ENCODE assay signal across 13 cellular contexts in genomic region chr12:29415111-29415510, GRCh38. TPM values are rescaled to one million over a fixed set of nuclear protein-coding genes. Genes with fewer than 3 reads are reported as not detected.
A peak's percentile ranks its signal among the peaks of the same experiment; 100 is the strongest.
DNase-seq lines count a peak whose midpoint lies in the region; ATAC-seq and TF ChIP-seq lines count a peak whose summit lies in the region.
"Had no signal": no experiment of that assay in that cellular context is flagged by ENCODE, and none has a peak within 500 bp of the region (broad histone marks: within the 10 kb centered on the region; RNA-seq: fewer than 3 reads in every experiment).

No MANE protein-coding gene starts in this region.

- TF ChIP-seq EP300 in esophagus muscularis mucosa (IDR thresholded peaks at IDR 0.05), result no peak

- H3K9me3 ChIP-seq in adipocyte (ENCODE audit: control insufficient read depth, low read length) (no peaks in the 10 kb centered on the region), lower lobe of right lung (no peaks in the 10 kb centered on the region), esophagus muscularis mucosa (peaks cover 0 to 4% (median 0%) of the 10 kb centered on the region in 4 donors)

- TF ChIP-seq POLR2A in esophagus muscularis mucosa (IDR thresholded peaks at IDR 0.05; ENCODE audit: low read depth), result no peak

- H3K9ac ChIP-seq in adipocyte (ENCODE audit: low read length), result no peak overlapping the region

- no peaks in the 10 kb centered on the region for H3K27me3 ChIP-seq in adipocyte (replicated peaks; ENCODE audit: control insufficient read depth, insufficient read depth, low read length)
- H3K27me3 ChIP-seq in lower lobe of right lung (ENCODE audit: low read depth), result no peaks in the 10 kb centered on the region
- no peaks in the 10 kb centered on the region for H3K27me3 ChIP-seq in esophagus muscularis mucosa

- H3K4me1 ChIP-seq in adipocyte (ENCODE audit: control insufficient read depth, insufficient read depth, low read length) (peaks cover 12% of the 10 kb centered on the region), lower lobe of right lung (no peaks in the 10 kb centered on the region), esophagus muscularis mucosa (no peaks in the 10 kb centered on the region)

- peak; percentile 66 for DNase-seq in adipocyte (ENCODE audit: low read depth)
- peak; percentile 11 for DNase-seq in choroid plexus epithelial cell (ENCODE audit: low read depth)
- DNase-seq in fibroblast of the aortic adventitia (ENCODE audit: low read depth), result peak; percentile 51
- DNase-seq in activated CD8-positive, alpha-beta memory T cell treated with anti-CD3 and anti-CD28 coated beads, Interleukin-2, amount 50 U/mL, for 4 hours, result no peak
- DNase-seq in lower lobe of right lung, result no peak
- DNase-seq in esophagus muscularis mucosa (ENCODE audit: extremely low spot score), result no peak
- DNase-seq in SKM-1 (lab: John Stamatoyannopoulos, UW; ENCODE audit: unreplicated experiment), result no peak
- DNase-seq: C1 segment of cervical spinal cord; Calu3; CD4-positive, alpha-beta T cell; DMS 273 treated with DMSO at 0.1 percent for 48 hours had no signal

- H3K4me3 ChIP-seq in adipocyte (ENCODE audit: low read length) (no peak overlapping the region), choroid plexus epithelial cell (ENCODE audit: low read depth, low read length) (no peak overlapping the region), fibroblast of the aortic adventitia (ENCODE audit: low read depth, low read length) (no peak overlapping the region), lower lobe of right lung (no peak overlapping the region), esophagus muscularis mucosa (no peak overlapping the region)

- TF ChIP-seq CTCF in choroid plexus epithelial cell (conservative IDR thresholded peaks at IDR 0.05; ENCODE audit: low read depth, low read length), result no peak
- TF ChIP-seq CTCF in fibroblast of the aortic adventitia (IDR thresholded peaks at IDR 0.05; ENCODE audit: insufficient read depth, low read length), result no peak
- TF ChIP-seq CTCF in lower lobe of right lung (IDR thresholded peaks at IDR 0.05), result no peak
- no peak for TF ChIP-seq CTCF in esophagus muscularis mucosa (IDR thresholded peaks at IDR 0.05)

- H3K27ac ChIP-seq in lower lobe of right lung, result no peak overlapping the region
- no peak overlapping the region for H3K27ac ChIP-seq in esophagus muscularis mucosa (replicated peaks in 1 of 4)
- H3K27ac ChIP-seq: HL-60 had no signal

- H3K36me3 ChIP-seq in adipocyte (ENCODE audit: control insufficient read depth, insufficient read depth, low read length, severe bottlenecking), result no peaks in the 10 kb centered on the region
- H3K36me3 ChIP-seq in lower lobe of right lung, result no peaks in the 10 kb centered on the region
- no peaks in the 10 kb centered on the region for H3K36me3 ChIP-seq in esophagus muscularis mucosa

- ATAC-seq in lower lobe of right lung, result no peak
- ATAC-seq: HCT116 had no signal

- 62% methylated on average over 4 of the region's 4 CpGs for WGBS in esophagus muscularis mucosa

- intact Hi-C loops in lower lobe of right lung (cut with DNase I), result no loop called here
- intact Hi-C loops in esophagus muscularis mucosa (cut with DNase I), result no loop called here

RNA-seq across cellular contexts. Expression of gene ERGIC2, which starts 34.1 kb away (rescaled TPM):
- total RNA-seq in fibroblast of the aortic adventitia (ENCODE audit: low replicate concordance) (13.2 and 112 TPM in 2 replicates), lower lobe of right lung (71.5 TPM), esophagus muscularis mucosa (10 to 100 TPM; 27.2 to 86.8 (median 64.6) TPM)

Comparison
In these comparisons a context has a peak if more than half of its experiments do, and no peak if none do; other contexts are left out.
1. DNase-seq: peak in adipocyte (single experiment), choroid plexus epithelial cell (single experiment) and fibroblast of the aortic adventitia (single experiment); none in activated CD8-positive, alpha-beta memory T cell treated with anti-CD3 and anti-CD28 coated beads, Interleukin-2, amount 50 U/mL, for 4 hours (single experiment), lower lobe of right lung (single experiment), esophagus muscularis mucosa (single experiment) and SKM-1 (single experiment).